In genomic region chr11:130647371-130647770, GRCh38 we compare ENCODE assay signal across 16 cellular contexts.
A peak's percentile ranks its signal among the peaks of the same experiment; 100 is the strongest.
DNase-seq lines count a peak whose midpoint lies in the region; FAIRE-seq and TF ChIP-seq lines count a peak whose summit lies in the region.
"Had no signal": no experiment of that assay in that cellular context is flagged by ENCODE, and none has a peak within 500 bp of the region (broad histone marks: within the 10 kb centered on the region; RNA-seq: fewer than 3 reads in every experiment).

No MANE protein-coding gene starts in this region.

- H3K36me3 ChIP-seq in breast epithelium = no peaks in the 10 kb centered on the region
- no peaks in the 10 kb centered on the region for H3K36me3 ChIP-seq in esophagus muscularis mucosa
- no peaks in the 10 kb centered on the region for H3K36me3 ChIP-seq in parathyroid adenoma (ENCODE audit: control insufficient read depth, insufficient read depth, low read length)
- no peaks in the 10 kb centered on the region for H3K36me3 ChIP-seq in vagina
- H3K36me3 ChIP-seq: BLaER1 treated with 17β-estradiol and CSF1 and Interleukin-3, amounts not matched to agents 10 nM and 100 nM had no signal

- no peak for DNase-seq in breast epithelium (ENCODE audit: low spot score in 2 of 2)
- no peak for DNase-seq in MCF 10A (ENCODE audit: unreplicated experiment)
- peak; percentile 90 for DNase-seq in esophagus muscularis mucosa (ENCODE audit: extremely low spot score)
- peak in 1 of 2 donors; percentile 28 for DNase-seq in vagina (ENCODE audit: extremely low spot score in 2 of 2)
- no peak for DNase-seq in dermis blood vessel endothelial cell
- DNase-seq in GM19239 (ENCODE audit: insufficient read length, low spot score) = no peak
- DNase-seq in NCI-H526 (lab: John Stamatoyannopoulos, UW) = no peak
- DNase-seq: KBM-7, NCI-H1092, NCI-H2107, NCI-H345, NCI-H748 treated with DMSO at 0.1 percent for 48 hours, PC-3 had no signal

- H3K9ac ChIP-seq in parathyroid adenoma = no peak overlapping the region

- H3K4me3 ChIP-seq in breast epithelium = no peak overlapping the region
- no peak overlapping the region for H3K4me3 ChIP-seq in esophagus muscularis mucosa
- no peak overlapping the region for H3K4me3 ChIP-seq in parathyroid adenoma (ENCODE audit: low read depth, low read length)
- no peak overlapping the region for H3K4me3 ChIP-seq in vagina
- H3K4me3 ChIP-seq: BLaER1 treated with 17β-estradiol and CSF1 and Interleukin-3, amounts not matched to agents 10 nM and 100 nM had no signal

- H3K9me3 Mint-ChIP-seq in MCF 10A (ENCODE audit: unreplicated experiment) = no peaks in the 10 kb centered on the region

- TF ChIP-seq EP300 in esophagus muscularis mucosa (IDR thresholded peaks at IDR 0.05) = no peak

- H3K9me3 ChIP-seq in breast epithelium = no peaks in the 10 kb centered on the region
- no peaks in the 10 kb centered on the region for H3K9me3 ChIP-seq in esophagus muscularis mucosa
- no peaks in the 10 kb centered on the region for H3K9me3 ChIP-seq in parathyroid adenoma (ENCODE audit: control insufficient read depth, low read length)
- H3K9me3 ChIP-seq in vagina = no peaks in the 10 kb centered on the region

- H3K36me3 Mint-ChIP-seq in MCF 10A (ENCODE audit: insufficient read depth, unreplicated experiment) = no peaks in the 10 kb centered on the region

- no peaks in the 10 kb centered on the region for H3K27me3 ChIP-seq in breast epithelium
- H3K27me3 ChIP-seq in esophagus muscularis mucosa = no peaks in the 10 kb centered on the region
- no peaks in the 10 kb centered on the region for H3K27me3 ChIP-seq in parathyroid adenoma (ENCODE audit: control insufficient read depth, insufficient read depth, low read length)
- H3K27me3 ChIP-seq in vagina = no peaks in the 10 kb centered on the region
- H3K27me3 ChIP-seq: BLaER1 treated with 17β-estradiol and CSF1 and Interleukin-3, amounts not matched to agents 10 nM and 100 nM had no signal

- H3K27me3 Mint-ChIP-seq in MCF 10A (ENCODE audit: insufficient read depth, unreplicated experiment) = no peaks in the 10 kb centered on the region

- no peak for FAIRE-seq in GM19239 (lab: Jason Lieb, UNC)

- TF ChIP-seq CTCF in breast epithelium (IDR thresholded peaks at IDR 0.05) (no peak), MCF 10A (IDR thresholded peaks at IDR 0.05; ENCODE audit: unreplicated experiment) (no peak), esophagus muscularis mucosa (IDR thresholded peaks at IDR 0.05) (no peak), parathyroid adenoma (IDR thresholded peaks at IDR 0.05) (no peak), vagina (IDR thresholded peaks at IDR 0.05) (no peak)

- peaks cover 0 to 4% of the 10 kb centered on the region in 2 donors for H3K4me1 ChIP-seq in breast epithelium
- peaks cover 27 to 53% (median 41%) of the 10 kb centered on the region in 4 donors for H3K4me1 ChIP-seq in esophagus muscularis mucosa
- H3K4me1 ChIP-seq in parathyroid adenoma = peaks cover 18% of the 10 kb centered on the region
- peaks cover 22% of the 10 kb centered on the region for H3K4me1 ChIP-seq in vagina

- peak overlapping the region; percentile 38 for H2AFZ ChIP-seq in parathyroid adenoma

- no peak overlapping the region for H3K4me2 ChIP-seq in parathyroid adenoma (ENCODE audit: low read length)

- POLR2A ChIA-PET in MCF 10A (lab: Yijun Ruan, JAX) = interaction anchor here (1.2 to 4.1 kb wide), 2 partner anchors 11 to 115 kb away, joined by 3 to 24 read pairs; no protein-coding TSS in a partner anchor

- no peak overlapping the region for H3K27ac Mint-ChIP-seq in MCF 10A (ENCODE audit: low read depth, unreplicated experiment)

- BruUV-seq in MCF 10A (replicated peaks; lab: Mats Ljungman, UMichigan) = no TSS peak

- peak overlapping the region; percentile 68 to 87 for H3K27ac ChIP-seq in breast epithelium
- no peak overlapping the region for H3K27ac ChIP-seq in esophagus muscularis mucosa (replicated peaks in 1 of 4)
- H3K27ac ChIP-seq in parathyroid adenoma = peak overlapping the region; percentile 80
- peak overlapping the region; percentile 47 for H3K27ac ChIP-seq in vagina
- H3K27ac ChIP-seq: 22Rv1 had no signal

- TF ChIP-seq POLR2A in breast epithelium (IDR thresholded peaks at IDR 0.05) (no peak), esophagus muscularis mucosa (IDR thresholded peaks at IDR 0.05; ENCODE audit: low read depth) (no peak), vagina (IDR thresholded peaks at IDR 0.05) (no peak)

- no peaks in the 10 kb centered on the region for H3K79me2 ChIP-seq in parathyroid adenoma

- intact Hi-C loops in breast epithelium (cut with DNase I; ENCODE audit: low total_unique reads) (no loop called here), MCF 10A (cut with micrococcal nuclease) (no loop called here), esophagus muscularis mucosa (cut with DNase I) (no loop called here), vagina (cut with DNase I) (no loop called here)

- H3K4me3 Mint-ChIP-seq in MCF 10A (ENCODE audit: unreplicated experiment) = no peak overlapping the region

- CTCF ChIA-PET in MCF 10A (lab: Yijun Ruan, JAX) = interaction anchor here (0.9 to 1.1 kb wide), 2 partner anchors 11 to 212 kb away, joined by 3 read pairs; no protein-coding TSS in a partner anchor

- WGBS in esophagus muscularis mucosa = 84% methylated on average over 5 of the region's 5 CpGs

- H3K4me1 Mint-ChIP-seq in MCF 10A (ENCODE audit: insufficient read depth, unreplicated experiment) = no peaks in the 10 kb centered on the region

Comparison
In these comparisons a context has a peak if more than half of its experiments do, and no peak if none do; other contexts are left out.
1. H3K27ac ChIP-seq: peak in breast epithelium (2 of 2), parathyroid adenoma (single experiment) and vagina (single experiment); none in esophagus muscularis mucosa (0 of 4).